In the genomic region with DNA sequence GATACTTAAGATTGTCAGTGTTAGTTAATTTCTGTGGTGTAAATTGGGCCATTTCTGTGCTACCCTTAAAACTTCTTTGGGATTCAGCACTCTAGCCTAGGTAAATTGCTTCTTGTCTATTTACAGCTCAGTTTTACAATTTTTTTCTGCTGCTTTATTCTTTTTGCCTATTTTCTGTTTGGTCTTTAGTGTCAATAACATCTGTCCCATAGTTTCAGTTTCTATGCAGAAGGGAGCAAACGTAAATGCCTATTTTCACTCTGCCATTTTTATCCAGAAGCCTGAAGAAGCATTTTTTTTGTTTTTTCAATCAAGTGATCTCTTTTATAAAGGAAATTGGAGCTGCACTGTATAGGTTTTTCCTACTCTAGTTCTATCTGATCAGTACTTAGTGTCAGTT, we compare ENCODE assay signal across 23 cellular contexts.
"Had no signal": no experiment of that assay in that cellular context is flagged by ENCODE, and none has a peak within 500 bp of the region (broad histone marks: within the 10 kb centered on the region; RNA-seq: fewer than 3 reads in every experiment).

No MANE protein-coding gene starts in this region.

- ATAC-seq: foreskin keratinocyte; gastroesophageal sphincter; heart right ventricle; left cardiac atrium; left lung; left ventricle myocardium superior; lower lobe of right lung; mucosa of descending colon; naive thymus-derived CD8-positive, alpha-beta T cell had no signal

- DNase-seq: dermis blood vessel endothelial cell; dorsolateral prefrontal cortex; effector CD4-positive, alpha-beta T cell; effector memory CD4-positive, alpha-beta T cell; foreskin keratinocyte; heart right ventricle; hippocampal formation; left cardiac atrium; left lung; left ventricle myocardium superior; lower lobe of right lung; mesenchymal stem cell; mucosa of descending colon; naive B cell; naive thymus-derived CD8-positive, alpha-beta T cell had no signal

- H3K27me3 ChIP-seq: esophagus muscularis mucosa, foreskin keratinocyte, left lung had no signal

- H3K4me1 Mint-ChIP-seq: mesothelial cell of epicardium; naive B cell; naive thymus-derived CD8-positive, alpha-beta T cell had no signal

- H3K4me3 Mint-ChIP-seq: mesothelial cell of epicardium; naive B cell; naive thymus-derived CD8-positive, alpha-beta T cell had no signal

- FAIRE-seq: endothelial cell of umbilical vein, frontal cortex, islet of Langerhans, keratinocyte had no signal

- H3K9me3 ChIP-seq: esophagus muscularis mucosa, gastroesophageal sphincter, heart right ventricle, left lung, lower lobe of right lung, mucosa of descending colon had no signal

- H3K4me1 ChIP-seq: esophagus muscularis mucosa, foreskin keratinocyte, gastroesophageal sphincter, heart right ventricle, left lung, lower lobe of right lung had no signal

- H3K4me3 ChIP-seq: coronary artery, dorsolateral prefrontal cortex, esophagus muscularis mucosa, gastroesophageal sphincter, heart right ventricle, left lung, lower lobe of right lung, mucosa of descending colon had no signal

- H3K36me3 ChIP-seq: esophagus muscularis mucosa, gastroesophageal sphincter, heart right ventricle, left lung, lower lobe of right lung had no signal

- H3K27ac ChIP-seq: coronary artery, dorsolateral prefrontal cortex, esophagus muscularis mucosa, foreskin keratinocyte, gastroesophageal sphincter, heart right ventricle, left lung, lower lobe of right lung had no signal

- H3K27ac Mint-ChIP-seq: mesothelial cell of epicardium; naive B cell; naive thymus-derived CD8-positive, alpha-beta T cell had no signal

- H3K9me3 Mint-ChIP-seq: mesothelial cell of epicardium had no signal

- H3K36me3 Mint-ChIP-seq: mesothelial cell of epicardium; naive B cell; naive thymus-derived CD8-positive, alpha-beta T cell had no signal
